ENCODE assay signal across 11 cellular contexts in genomic region chr2:181165199-181165868, GRCh38.
DNase-seq lines count a peak whose midpoint lies in the region; ATAC-seq lines count a peak whose summit lies in the region.
"Had no signal": no experiment of that assay in that cellular context is flagged by ENCODE, and none has a peak within 500 bp of the region (broad histone marks: within the 10 kb centered on the region; RNA-seq: fewer than 3 reads in every experiment).

No MANE protein-coding gene starts in this region.

- POLR2A ChIA-PET in T-cell (lab: Charles Lee) = no interaction called here

- DNase-seq in activated CD8-positive, alpha-beta memory T cell treated with anti-CD3 and anti-CD28 coated beads, Interleukin-2, amount 10 ng/mL, durations not matched to agents 7 days and 5 days = peak; percentile 71
- no peak for DNase-seq in activated CD8-positive, alpha-beta memory T cell treated with anti-CD3 and anti-CD28 coated beads, Interleukin-2, amount 50 U/mL, for 48 hours
- peak in 17 of 34 experiments; percentile 6 to 33 (median 20) for DNase-seq in T-cell
- DNase-seq in activated effector memory CD4-positive, alpha-beta T cell treated with anti-CD3 and anti-CD28 coated beads, Interleukin-2, amount 50 U/mL, for 16 hours = no peak
- DNase-seq in NCI-H2227 (lab: John Stamatoyannopoulos, UW; ENCODE audit: unreplicated experiment) = no peak
- DNase-seq: ACHN, NCI-H187 treated with DMSO at 0.1 percent for 48 hours had no signal

- H3K27me3 Mint-ChIP-seq in activated CD8-positive, alpha-beta memory T cell treated with anti-CD3 and anti-CD28 coated beads, Interleukin-2, amount 10 ng/mL, durations not matched to agents 7 days and 5 days = no peaks in the 10 kb centered on the region
- H3K27me3 Mint-ChIP-seq in T-cell = no peaks in the 10 kb centered on the region
- no peaks in the 10 kb centered on the region for H3K27me3 Mint-ChIP-seq in stimulated activated naive CD8-positive, alpha-beta T cell treated with anti-CD3 and anti-CD28 coated beads, Interleukin-15, Interleukin-2, amounts not matched to agents 100 ng/mL and 50 ng/mL, for 24 hours

- CTCF ChIA-PET in activated CD8-positive, alpha-beta memory T cell treated with anti-CD3 and anti-CD28 coated beads, Interleukin-2, amount 10 ng/mL, durations not matched to agents 7 days and 5 days (lab: Charles Lee) = interaction anchor here (0.8 to 1.8 kb wide), 7 partner anchors 10 to 30 kb away, joined by 3 to 6 read pairs (median 4); no protein-coding TSS in a partner anchor
- CTCF ChIA-PET in T-cell (lab: Charles Lee) = interaction anchor here in 1 of 2 donors (0.6 kb wide), 1 partner anchor 539 kb away, joined by 3 read pairs; no protein-coding TSS in a partner anchor

- peak overlapping the region; percentile 100 for H3K27ac Mint-ChIP-seq in activated CD8-positive, alpha-beta memory T cell treated with anti-CD3 and anti-CD28 coated beads, Interleukin-2, amount 10 ng/mL, durations not matched to agents 7 days and 5 days
- peak overlapping the region; percentile 99 for H3K27ac Mint-ChIP-seq in T-cell
- H3K27ac Mint-ChIP-seq in stimulated activated naive CD8-positive, alpha-beta T cell treated with anti-CD3 and anti-CD28 coated beads, Interleukin-15, Interleukin-2, amounts not matched to agents 100 ng/mL and 50 ng/mL, for 24 hours = peak overlapping the region; percentile 94
- H3K27ac Mint-ChIP-seq: GM23338 had no signal

- peaks cover 76% of the 10 kb centered on the region for H3K4me1 Mint-ChIP-seq in activated CD8-positive, alpha-beta memory T cell treated with anti-CD3 and anti-CD28 coated beads, Interleukin-2, amount 10 ng/mL, durations not matched to agents 7 days and 5 days
- H3K4me1 Mint-ChIP-seq in T-cell = peaks cover 58 to 61% (median 59%) of the 10 kb centered on the region in 3 donors
- H3K4me1 Mint-ChIP-seq in stimulated activated naive CD8-positive, alpha-beta T cell treated with anti-CD3 and anti-CD28 coated beads, Interleukin-15, Interleukin-2, amounts not matched to agents 100 ng/mL and 50 ng/mL, for 24 hours (ENCODE audit: low read depth) = peaks cover 64% of the 10 kb centered on the region

- H3K36me3 Mint-ChIP-seq in activated CD8-positive, alpha-beta memory T cell treated with anti-CD3 and anti-CD28 coated beads, Interleukin-2, amount 10 ng/mL, durations not matched to agents 7 days and 5 days = peaks cover 50% of the 10 kb centered on the region
- peaks cover 36% of the 10 kb centered on the region for H3K36me3 Mint-ChIP-seq in T-cell
- H3K36me3 Mint-ChIP-seq in stimulated activated naive CD8-positive, alpha-beta T cell treated with anti-CD3 and anti-CD28 coated beads, Interleukin-15, Interleukin-2, amounts not matched to agents 100 ng/mL and 50 ng/mL, for 24 hours (ENCODE audit: low read depth) = peaks cover 29% of the 10 kb centered on the region

- peak overlapping the region; percentile 58 for H3K4me3 Mint-ChIP-seq in activated CD8-positive, alpha-beta memory T cell treated with anti-CD3 and anti-CD28 coated beads, Interleukin-2, amount 10 ng/mL, durations not matched to agents 7 days and 5 days
- peak overlapping the region; percentile 60 to 66 (median 64) for H3K4me3 Mint-ChIP-seq in T-cell
- peak overlapping the region; percentile 78 for H3K4me3 Mint-ChIP-seq in stimulated activated naive CD8-positive, alpha-beta T cell treated with anti-CD3 and anti-CD28 coated beads, Interleukin-15, Interleukin-2, amounts not matched to agents 100 ng/mL and 50 ng/mL, for 24 hours
- H3K4me3 Mint-ChIP-seq: GM23338 had no signal

- peaks cover 26% of the 10 kb centered on the region for H3K9me3 Mint-ChIP-seq in activated CD8-positive, alpha-beta memory T cell treated with anti-CD3 and anti-CD28 coated beads, Interleukin-2, amount 10 ng/mL, durations not matched to agents 7 days and 5 days (ENCODE audit: low read depth)
- peaks cover 8 to 20% (median 14%) of the 10 kb centered on the region in 3 donors for H3K9me3 Mint-ChIP-seq in T-cell
- peaks cover 25% of the 10 kb centered on the region for H3K9me3 Mint-ChIP-seq in stimulated activated naive CD8-positive, alpha-beta T cell treated with anti-CD3 and anti-CD28 coated beads, Interleukin-15, Interleukin-2, amounts not matched to agents 100 ng/mL and 50 ng/mL, for 24 hours

- peak; percentile 87 for ATAC-seq in activated CD8-positive, alpha-beta memory T cell treated with anti-CD3 and anti-CD28 coated beads, Interleukin-2, amount 10 ng/mL, durations not matched to agents 7 days and 5 days
- peak; percentile 76 for ATAC-seq in HG02798 (IDR thresholded peaks at IDR 0.05; ENCODE audit: poor library complexity, unreplicated experiment)
- peak; percentile 73 to 88 (median 84) for ATAC-seq in T-cell (replicated peaks in 1 of 4)
- ATAC-seq in HG02763 (IDR thresholded peaks at IDR 0.05; ENCODE audit: unreplicated experiment) = no peak
- ATAC-seq: GM23338 had no signal
